1 cellular context compared by ENCODE assay signal in genomic region chr19:47133021-47133471, GRCh38.
TF ChIP-seq lines count a peak whose summit lies in the region.

No MANE protein-coding gene starts in this region.

TF ChIP-seq in GM12878, 131 proteins besides CTCF, POLR2A, EP300 and RAD21:
- TF ChIP-seq DPF2 (IDR thresholded peaks at IDR 0.05) (no peak), MTA3 (IDR thresholded peaks at IDR 0.05; ENCODE audit: borderline replicate concordance, low read length) (no peak), FOS (IDR thresholded peaks at IDR 0.05; ENCODE audit: borderline replicate concordance, extremely low read depth, insufficient read length) (no peak)
- TF ChIP-seq, protein P1, sequence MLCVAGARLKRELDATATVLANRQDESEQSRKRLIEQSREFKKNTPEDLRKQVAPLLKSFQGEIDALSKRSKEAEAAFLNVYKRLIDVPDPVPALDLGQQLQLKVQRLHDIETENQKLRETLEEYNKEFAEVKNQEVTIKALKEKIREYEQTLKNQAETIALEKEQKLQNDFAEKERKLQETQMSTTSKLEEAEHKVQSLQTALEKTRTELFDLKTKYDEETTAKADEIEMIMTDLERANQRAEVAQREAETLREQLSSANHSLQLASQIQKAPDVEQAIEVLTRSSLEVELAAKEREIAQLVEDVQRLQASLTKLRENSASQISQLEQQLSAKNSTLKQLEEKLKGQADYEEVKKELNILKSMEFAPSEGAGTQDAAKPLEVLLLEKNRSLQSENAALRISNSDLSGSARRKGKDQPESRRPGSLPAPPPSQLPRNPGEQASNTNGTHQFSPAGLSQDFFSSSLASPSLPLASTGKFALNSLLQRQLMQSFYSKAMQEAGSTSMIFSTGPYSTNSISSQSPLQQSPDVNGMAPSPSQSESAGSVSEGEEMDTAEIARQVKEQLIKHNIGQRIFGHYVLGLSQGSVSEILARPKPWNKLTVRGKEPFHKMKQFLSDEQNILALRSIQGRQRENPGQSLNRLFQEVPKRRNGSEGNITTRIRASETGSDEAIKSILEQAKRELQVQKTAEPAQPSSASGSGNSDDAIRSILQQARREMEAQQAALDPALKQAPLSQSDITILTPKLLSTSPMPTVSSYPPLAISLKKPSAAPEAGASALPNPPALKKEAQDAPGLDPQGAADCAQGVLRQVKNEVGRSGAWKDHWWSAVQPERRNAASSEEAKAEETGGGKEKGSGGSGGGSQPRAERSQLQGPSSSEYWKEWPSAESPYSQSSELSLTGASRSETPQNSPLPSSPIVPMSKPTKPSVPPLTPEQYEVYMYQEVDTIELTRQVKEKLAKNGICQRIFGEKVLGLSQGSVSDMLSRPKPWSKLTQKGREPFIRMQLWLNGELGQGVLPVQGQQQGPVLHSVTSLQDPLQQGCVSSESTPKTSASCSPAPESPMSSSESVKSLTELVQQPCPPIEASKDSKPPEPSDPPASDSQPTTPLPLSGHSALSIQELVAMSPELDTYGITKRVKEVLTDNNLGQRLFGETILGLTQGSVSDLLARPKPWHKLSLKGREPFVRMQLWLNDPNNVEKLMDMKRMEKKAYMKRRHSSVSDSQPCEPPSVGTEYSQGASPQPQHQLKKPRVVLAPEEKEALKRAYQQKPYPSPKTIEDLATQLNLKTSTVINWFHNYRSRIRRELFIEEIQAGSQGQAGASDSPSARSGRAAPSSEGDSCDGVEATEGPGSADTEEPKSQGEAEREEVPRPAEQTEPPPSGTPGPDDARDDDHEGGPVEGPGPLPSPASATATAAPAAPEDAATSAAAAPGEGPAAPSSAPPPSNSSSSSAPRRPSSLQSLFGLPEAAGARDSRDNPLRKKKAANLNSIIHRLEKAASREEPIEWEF (IDR thresholded peaks at IDR 0.05; ENCODE audit: insufficient replicate concordance, low read depth, low read length): no peak
- TF ChIP-seq, protein P2, sequence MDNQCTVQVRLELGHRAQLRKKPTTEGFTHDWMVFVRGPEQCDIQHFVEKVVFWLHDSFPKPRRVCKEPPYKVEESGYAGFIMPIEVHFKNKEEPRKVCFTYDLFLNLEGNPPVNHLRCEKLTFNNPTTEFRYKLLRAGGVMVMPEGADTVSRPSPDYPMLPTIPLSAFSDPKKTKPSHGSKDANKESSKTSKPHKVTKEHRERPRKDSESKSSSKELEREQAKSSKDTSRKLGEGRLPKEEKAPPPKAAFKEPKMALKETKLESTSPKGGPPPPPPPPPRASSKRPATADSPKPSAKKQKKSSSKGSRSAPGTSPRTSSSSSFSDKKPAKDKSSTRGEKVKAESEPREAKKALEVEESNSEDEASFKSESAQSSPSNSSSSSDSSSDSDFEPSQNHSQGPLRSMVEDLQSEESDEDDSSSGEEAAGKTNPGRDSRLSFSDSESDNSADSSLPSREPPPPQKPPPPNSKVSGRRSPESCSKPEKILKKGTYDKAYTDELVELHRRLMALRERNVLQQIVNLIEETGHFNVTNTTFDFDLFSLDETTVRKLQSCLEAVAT (IDR thresholded peaks at IDR 0.05): peak; percentile 84
